8 cellular contexts compared by ENCODE assay signal in genomic region chr10:94320285-94320914, GRCh38.
DNase-seq lines count a peak whose midpoint lies in the region; ATAC-seq, FAIRE-seq and TF ChIP-seq lines count a peak whose summit lies in the region.

No MANE protein-coding gene starts in this region.

- TF ChIP-seq CTCF in AG09319 (IDR thresholded peaks at IDR 0.05; ENCODE audit: low read depth, low read length): peak; percentile 74
- TF ChIP-seq CTCF in VCaP (conservative IDR thresholded peaks at IDR 0.05): peak; percentile 90

- DNase-seq in AG09319 (ENCODE audit: extremely low read depth, low read depth): no peak
- DNase-seq in NCI-H2029 treated with DMSO at 0.1 percent for 48 hours (lab: John Stamatoyannopoulos, UW): peak; percentile 4
- DNase-seq in T47D (ENCODE audit: low read depth in 1 of 2, low spot score in 1 of 2): peak; percentile 47 to 81
- DNase-seq in stimulated activated CD4-positive, alpha-beta T cell treated with anti-CD3 and anti-CD28 coated beads, Interleukin-1b, Interleukin-23, amount 100 ng/mL, for 24 hours (ENCODE audit: low read depth in 4 of 4, low spot score in 1 of 4): peak; percentile 41 to 65 (median 41)

- in situ Hi-C loops in T47D (cut with HindIII; ENCODE audit: low pct_unique_long_range_greater_than_20kb, low sequenced_read_pairs): no loop called here

- peak; percentile 91 for FAIRE-seq in islet of Langerhans (lab: Jason Lieb, UNC)

- no peak overlapping the region for H3K27ac ChIP-seq in VCaP

- ATAC-seq in GM21381 (IDR thresholded peaks at IDR 0.05; ENCODE audit: unreplicated experiment): peak; percentile 60
- no peak for ATAC-seq in HG03039 (IDR thresholded peaks at IDR 0.05; ENCODE audit: unreplicated experiment)
